Comparison of ENCODE assay signal across 12 cellular contexts in the genomic region with DNA sequence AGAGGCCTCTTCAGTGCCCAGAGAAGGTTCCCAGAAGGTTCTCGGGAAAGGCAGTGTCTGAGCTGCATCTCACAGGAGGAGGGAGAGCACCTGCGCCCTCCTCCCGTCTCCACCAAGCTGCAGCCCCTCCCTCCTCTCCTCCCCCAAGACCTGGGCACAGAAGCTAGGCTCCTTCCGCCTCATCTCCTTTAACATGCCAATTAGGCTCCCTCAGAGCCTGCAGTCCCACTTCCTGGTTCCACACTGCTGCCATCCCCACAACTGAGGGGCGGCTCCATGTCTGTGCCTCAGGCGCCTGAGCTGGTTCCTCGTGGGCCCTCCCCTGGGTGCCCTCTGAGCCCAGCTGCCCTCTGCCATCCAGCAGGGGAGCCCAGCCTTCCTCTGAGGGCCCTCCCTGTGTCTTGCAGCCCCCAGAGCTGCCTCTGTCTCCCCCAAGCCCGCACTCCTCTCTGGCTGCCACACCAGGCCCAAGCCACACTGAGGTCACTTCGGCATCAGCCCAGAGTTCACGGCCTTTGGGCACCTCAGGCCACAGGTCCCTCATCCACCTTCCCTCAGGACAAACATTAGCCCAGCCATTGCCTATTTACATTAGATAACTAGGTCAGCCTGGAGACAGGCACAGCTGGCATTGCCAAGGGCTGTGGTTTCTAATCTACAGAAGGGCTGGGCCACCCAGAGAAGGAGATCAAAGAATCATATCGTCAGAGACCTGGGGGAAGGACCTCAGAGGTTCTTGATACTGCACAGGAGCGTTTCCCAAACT. TPM values are rescaled to one million over a fixed set of nuclear protein-coding genes. Genes with fewer than 3 reads are reported as not detected.
DNase-seq lines count a peak whose midpoint lies in the region; ATAC-seq and TF ChIP-seq lines count a peak whose summit lies in the region.
"Had no signal": no experiment of that assay in that cellular context is flagged by ENCODE, and none has a peak within 500 bp of the region (broad histone marks: within the 10 kb centered on the region; RNA-seq: fewer than 3 reads in every experiment).

No MANE protein-coding gene starts in this region.

- no peak overlapping the region for H3K9ac ChIP-seq in Loucy (ENCODE audit: low read depth, low read length, poor library complexity, severe bottlenecking)

- CTCF ChIA-PET in activated CD4-positive, alpha-beta T cell treated with anti-CD3 and anti-CD28 coated beads, Interleukin-2, amount 10 ng/mL, durations not matched to agents 7 days and 5 days (lab: Charles Lee): no interaction called here

- H3K4me1 ChIP-seq in ACC112 (ENCODE audit: control insufficient read depth, insufficient read depth, low read length, unreplicated experiment) (peaks cover 59% of the 10 kb centered on the region), Loucy (ENCODE audit: insufficient read depth, low read length, poor library complexity, severe bottlenecking) (peaks cover 7% of the 10 kb centered on the region)

- H3K4me2 ChIP-seq in Loucy (ENCODE audit: low read depth, low read length, poor library complexity, severe bottlenecking): no peak overlapping the region

- no peaks in the 10 kb centered on the region for H3K27me3 ChIP-seq in ACC112 (ENCODE audit: insufficient read depth, low read length)
- no peaks in the 10 kb centered on the region for H3K27me3 ChIP-seq in Loucy (ENCODE audit: insufficient read depth, low read length, poor library complexity, severe bottlenecking)

- H3K9me3 Mint-ChIP-seq in activated CD4-positive, alpha-beta T cell treated with anti-CD3 and anti-CD28 coated beads, Interleukin-2, amount 10 ng/mL, durations not matched to agents 7 days and 5 days: no peaks in the 10 kb centered on the region
- H3K9me3 Mint-ChIP-seq: activated naive CD8-positive, alpha-beta T cell treated with anti-CD3 and anti-CD28 coated beads, Interleukin-2, amount 10 ng/mL, durations not matched to agents 7 days and 5 days had no signal

- POLR2A ChIA-PET in activated CD4-positive, alpha-beta T cell treated with anti-CD3 and anti-CD28 coated beads, Interleukin-2, amount 10 ng/mL, durations not matched to agents 7 days and 5 days (lab: Charles Lee): no interaction called here

- H3K27me3 Mint-ChIP-seq in activated CD4-positive, alpha-beta T cell treated with anti-CD3 and anti-CD28 coated beads, Interleukin-2, amount 10 ng/mL, durations not matched to agents 7 days and 5 days: no peaks in the 10 kb centered on the region

- H3K27ac ChIP-seq in ACC112 (ENCODE audit: low read depth, low read length): peak overlapping the region; percentile 84; the same call in 1 of the 2 replicates
- H3K27ac ChIP-seq: C4-2B had no signal

- H3K4me1 Mint-ChIP-seq in activated CD4-positive, alpha-beta T cell treated with anti-CD3 and anti-CD28 coated beads, Interleukin-2, amount 10 ng/mL, durations not matched to agents 7 days and 5 days: no peaks in the 10 kb centered on the region
- H3K4me1 Mint-ChIP-seq: activated naive CD8-positive, alpha-beta T cell treated with anti-CD3 and anti-CD28 coated beads, Interleukin-2, amount 10 ng/mL, durations not matched to agents 7 days and 5 days; naive thymus-derived CD4-positive, alpha-beta T cell had no signal

- H3K4me3 Mint-ChIP-seq in activated CD4-positive, alpha-beta T cell treated with anti-CD3 and anti-CD28 coated beads, Interleukin-2, amount 10 ng/mL, durations not matched to agents 7 days and 5 days: no peak overlapping the region
- H3K4me3 Mint-ChIP-seq: activated naive CD8-positive, alpha-beta T cell treated with anti-CD3 and anti-CD28 coated beads, Interleukin-2, amount 10 ng/mL, durations not matched to agents 7 days and 5 days; naive thymus-derived CD4-positive, alpha-beta T cell had no signal

- H3K4me3 ChIP-seq in ACC112 (ENCODE audit: low read depth, low read length) (no peak overlapping the region), Loucy (ENCODE audit: low read length, poor library complexity, severe bottlenecking) (no peak overlapping the region)

- no peaks in the 10 kb centered on the region for H4K20me1 ChIP-seq in Loucy (ENCODE audit: insufficient read depth, low read length, poor library complexity, severe bottlenecking)

- H3K9me3 ChIP-seq in Loucy (ENCODE audit: insufficient read depth, low read depth, low read length): no peaks in the 10 kb centered on the region

- DNase-seq in astrocyte of the hippocampus (ENCODE audit: low read depth, low spot score) (peak; percentile 23), mucosa of gallbladder (ENCODE audit: low spot score) (peak; percentile 62), NK-92 (lab: John Stamatoyannopoulos, UW; ENCODE audit: unreplicated experiment) (no peak), cortex of kidney (lab: John Stamatoyannopoulos, UW) (no peak)
- DNase-seq in activated CD4-positive, alpha-beta T cell treated with anti-CD3 and anti-CD28 coated beads, Interleukin-2, amount 10 ng/mL, durations not matched to agents 7 days and 5 days: no peak
- DNase-seq: activated CD4-positive, alpha-beta T cell treated with anti-CD3 and anti-CD28 coated beads, Interleukin-2, amount 50 U/mL, for 1 hour; activated naive CD8-positive, alpha-beta T cell treated with anti-CD3 and anti-CD28 coated beads, Interleukin-2, amount 10 ng/mL, durations not matched to agents 7 days and 5 days; naive thymus-derived CD4-positive, alpha-beta T cell had no signal

- no peaks in the 10 kb centered on the region for H3K79me2 ChIP-seq in ACC112 (ENCODE audit: control insufficient read depth, insufficient read depth, low read length, unreplicated experiment)
- no peaks in the 10 kb centered on the region for H3K79me2 ChIP-seq in Loucy (ENCODE audit: insufficient read depth, low read length)

- no peaks in the 10 kb centered on the region for H3K36me3 Mint-ChIP-seq in activated CD4-positive, alpha-beta T cell treated with anti-CD3 and anti-CD28 coated beads, Interleukin-2, amount 10 ng/mL, durations not matched to agents 7 days and 5 days (ENCODE audit: low read depth)
- H3K36me3 Mint-ChIP-seq: activated naive CD8-positive, alpha-beta T cell treated with anti-CD3 and anti-CD28 coated beads, Interleukin-2, amount 10 ng/mL, durations not matched to agents 7 days and 5 days; naive thymus-derived CD4-positive, alpha-beta T cell had no signal

- no peaks in the 10 kb centered on the region for H3F3A ChIP-seq in Loucy (ENCODE audit: low read depth)

- H2AFZ ChIP-seq in ACC112 (ENCODE audit: low read length, unreplicated experiment) (no peak overlapping the region), Loucy (ENCODE audit: low read length) (peak overlapping the region; percentile 8; the same call in 1 of the 2 replicates)

- no peaks in the 10 kb centered on the region for H3K9me2 ChIP-seq in Loucy (replicated peaks; ENCODE audit: low read depth, low read length)

- no peak overlapping the region for H3K27ac Mint-ChIP-seq in activated CD4-positive, alpha-beta T cell treated with anti-CD3 and anti-CD28 coated beads, Interleukin-2, amount 10 ng/mL, durations not matched to agents 7 days and 5 days
- H3K27ac Mint-ChIP-seq: activated naive CD8-positive, alpha-beta T cell treated with anti-CD3 and anti-CD28 coated beads, Interleukin-2, amount 10 ng/mL, durations not matched to agents 7 days and 5 days; naive thymus-derived CD4-positive, alpha-beta T cell had no signal

- no peak for TF ChIP-seq CTCF in Loucy (conservative IDR thresholded peaks at IDR 0.05; ENCODE audit: low read length)

- H3K36me3 ChIP-seq in ACC112 (ENCODE audit: insufficient read depth, low read length) (no peaks in the 10 kb centered on the region), Loucy (ENCODE audit: insufficient read depth, low read length) (no peaks in the 10 kb centered on the region)

- no peak for ATAC-seq in GM18498 (IDR thresholded peaks at IDR 0.05; ENCODE audit: unreplicated experiment)
- ATAC-seq: naive thymus-derived CD4-positive, alpha-beta T cell had no signal

RNA-seq across cellular contexts. Expression of a gene that starts 28.9 kb away (rescaled TPM):
- total RNA-seq in mucosa of gallbladder: 9.1 TPM
- total RNA-seq in activated CD4-positive, alpha-beta T cell treated with anti-CD3 and anti-CD28 coated beads, Interleukin-2, amount 10 ng/mL, durations not matched to agents 7 days and 5 days: not detected
- total RNA-seq: activated naive CD8-positive, alpha-beta T cell treated with anti-CD3 and anti-CD28 coated beads, Interleukin-2, amount 10 ng/mL, durations not matched to agents 7 days and 5 days; naive thymus-derived CD4-positive, alpha-beta T cell had no signal

RNA-seq across cellular contexts. Expression of a gene that starts 42.6 kb away (rescaled TPM):
- 33.0 TPM for total RNA-seq in mucosa of gallbladder
- total RNA-seq in activated CD4-positive, alpha-beta T cell treated with anti-CD3 and anti-CD28 coated beads, Interleukin-2, amount 10 ng/mL, durations not matched to agents 7 days and 5 days: 10 to 100 TPM; 20.2 to 20.6 TPM

Comparison
In these comparisons a context has a peak if more than half of its experiments do, and no peak if none do; other contexts are left out.
1. DNase-seq: peak in astrocyte of the hippocampus (single experiment) and mucosa of gallbladder (single experiment); none in activated CD4-positive, alpha-beta T cell treated with anti-CD3 and anti-CD28 coated beads, Interleukin-2, amount 10 ng/mL, durations not matched to agents 7 days and 5 days (single experiment), NK-92 (single experiment) and cortex of kidney (single experiment).
2. RNA of a gene that starts 28.9 kb away (total RNA-seq): 9.1 TPM in mucosa of gallbladder (single experiment); not detected in activated CD4-positive, alpha-beta T cell treated with anti-CD3 and anti-CD28 coated beads, Interleukin-2, amount 10 ng/mL, durations not matched to agents 7 days and 5 days; every median in the first group is over 10 times any median in the second.